Comparison of ENCODE assay signal across 1 cellular context in genomic region chr2:218962859-218963492, GRCh38.
TF ChIP-seq lines count a peak whose summit lies in the region.

No MANE protein-coding gene starts in this region.

TF ChIP-seq in HepG2, 621 proteins besides CTCF, POLR2A, EP300 and RAD21 (continued from another document and continues in another):
- TF ChIP-seq ZHX1 (CRISPR knock-in tag; IDR thresholded peaks at IDR 0.05; ENCODE audit: low read depth) (no peak), ATF6 (CRISPR knock-in tag; conservative IDR thresholded peaks at IDR 0.05) (0 out of 2 replicates have a peak, but pooled peaks have one; percentile 81), ZNF337 (CRISPR knock-in tag; IDR thresholded peaks at IDR 0.05; ENCODE audit: borderline replicate concordance, low read depth) (no peak), ZNF431 (CRISPR knock-in tag; IDR thresholded peaks at IDR 0.05; ENCODE audit: borderline replicate concordance, low read depth) (peak; percentile 81), HNF4A (CRISPR knock-in tag; IDR thresholded peaks at IDR 0.05) (no peak), NFE2 (CRISPR knock-in tag; IDR thresholded peaks at IDR 0.05) (no peak), ZNF224 (CRISPR knock-in tag; IDR thresholded peaks at IDR 0.05) (peak; percentile 46; the same call in 1 of the 2 replicates), ARNTL (CRISPR knock-in tag; IDR thresholded peaks at IDR 0.05) (0 out of 2 replicates have a peak, but pooled peaks have one; percentile 61), PAX8 (CRISPR knock-in tag; IDR thresholded peaks at IDR 0.05; ENCODE audit: borderline replicate concordance) (no peak), ZNF605 (CRISPR knock-in tag; IDR thresholded peaks at IDR 0.05) (peak; percentile 90), RFX3 (CRISPR knock-in tag; IDR thresholded peaks at IDR 0.05) (no peak), JDP2 (CRISPR knock-in tag; IDR thresholded peaks at IDR 0.05; ENCODE audit: borderline replicate concordance) (peak; percentile 85; the same call in 1 of the 2 replicates), GLI4 (CRISPR knock-in tag; IDR thresholded peaks at IDR 0.05; ENCODE audit: borderline replicate concordance) (peak; percentile 82; the same call in 1 of the 2 replicates), ZNF598 (CRISPR knock-in tag; IDR thresholded peaks at IDR 0.05; ENCODE audit: borderline replicate concordance) (peak; percentile 81; the same call in 1 of the 2 replicates), U2AF2 (IDR thresholded peaks at IDR 0.05; ENCODE audit: low read depth, low read length) (no peak), AKAP8 (CRISPR knock-in tag; IDR thresholded peaks at IDR 0.05) (0 out of 2 replicates have a peak, but pooled peaks have one; percentile 51), RBFOX2 (IDR thresholded peaks at IDR 0.05; ENCODE audit: low read depth, low read length) (no peak), CCAR2 (optimal IDR thresholded peaks at IDR 0.05; ENCODE audit: low read depth, low read length) (no peak), ATAD3A (CRISPR knock-in tag; IDR thresholded peaks at IDR 0.05) (no peak), PBX3 (CRISPR knock-in tag; IDR thresholded peaks at IDR 0.05; ENCODE audit: borderline replicate concordance) (peak; percentile 96), STAT5B (CRISPR knock-in tag; IDR thresholded peaks at IDR 0.05) (no peak), HOXD1 (CRISPR knock-in tag; IDR thresholded peaks at IDR 0.05) (peak; percentile 86), ZSCAN12 (CRISPR knock-in tag; IDR thresholded peaks at IDR 0.05) (peak; percentile 99), ZNF232 (CRISPR knock-in tag; IDR thresholded peaks at IDR 0.05; ENCODE audit: borderline replicate concordance) (peak; percentile 98), ZNF274 (CRISPR knock-in tag; IDR thresholded peaks at IDR 0.05) (peak; percentile 90; the same call in 1 of the 2 replicates), FLYWCH1 (CRISPR knock-in tag; IDR thresholded peaks at IDR 0.05) (no peak), YEATS2 (CRISPR knock-in tag; IDR thresholded peaks at IDR 0.05; ENCODE audit: borderline replicate concordance) (no peak), SPEN (CRISPR knock-in tag; IDR thresholded peaks at IDR 0.05; ENCODE audit: low read depth) (peak; percentile 43; the same call in 1 of the 2 replicates), ZNF512B (CRISPR knock-in tag; IDR thresholded peaks at IDR 0.05; ENCODE audit: borderline replicate concordance) (no peak), FIP1L1 (IDR thresholded peaks at IDR 0.05; ENCODE audit: borderline replicate concordance, insufficient read depth, low read depth, low read length) (no peak), FOXP1 (IDR thresholded peaks at IDR 0.05) (no peak), FOXP1 (CRISPR knock-in tag; IDR thresholded peaks at IDR 0.05) (no peak), ZNF576 (CRISPR knock-in tag; IDR thresholded peaks at IDR 0.05) (no peak), SKI (IDR thresholded peaks at IDR 0.05; ENCODE audit: partially characterized antibody) (no peak), ZNF672 (CRISPR knock-in tag; IDR thresholded peaks at IDR 0.05) (no peak), JUN (CRISPR knock-in tag; IDR thresholded peaks at IDR 0.05) (no peak), MED8 (CRISPR knock-in tag; IDR thresholded peaks at IDR 0.05; ENCODE audit: insufficient replicate concordance) (no peak), ZNF740 (CRISPR knock-in tag; IDR thresholded peaks at IDR 0.05) (no peak), ZSCAN31 (CRISPR knock-in tag; IDR thresholded peaks at IDR 0.05; ENCODE audit: low read depth) (peak; percentile 88; the same call in 1 of the 2 replicates), IKZF4 (CRISPR knock-in tag; IDR thresholded peaks at IDR 0.05; ENCODE audit: borderline replicate concordance, low read depth, not compliant biosample characterization) (peak; percentile 90), KAT7 (CRISPR knock-in tag; IDR thresholded peaks at IDR 0.05; ENCODE audit: borderline replicate concordance) (no peak), ZNF839 (CRISPR knock-in tag; IDR thresholded peaks at IDR 0.05; ENCODE audit: borderline replicate concordance) (no peak)
- TF ChIP-seq, protein P1, sequence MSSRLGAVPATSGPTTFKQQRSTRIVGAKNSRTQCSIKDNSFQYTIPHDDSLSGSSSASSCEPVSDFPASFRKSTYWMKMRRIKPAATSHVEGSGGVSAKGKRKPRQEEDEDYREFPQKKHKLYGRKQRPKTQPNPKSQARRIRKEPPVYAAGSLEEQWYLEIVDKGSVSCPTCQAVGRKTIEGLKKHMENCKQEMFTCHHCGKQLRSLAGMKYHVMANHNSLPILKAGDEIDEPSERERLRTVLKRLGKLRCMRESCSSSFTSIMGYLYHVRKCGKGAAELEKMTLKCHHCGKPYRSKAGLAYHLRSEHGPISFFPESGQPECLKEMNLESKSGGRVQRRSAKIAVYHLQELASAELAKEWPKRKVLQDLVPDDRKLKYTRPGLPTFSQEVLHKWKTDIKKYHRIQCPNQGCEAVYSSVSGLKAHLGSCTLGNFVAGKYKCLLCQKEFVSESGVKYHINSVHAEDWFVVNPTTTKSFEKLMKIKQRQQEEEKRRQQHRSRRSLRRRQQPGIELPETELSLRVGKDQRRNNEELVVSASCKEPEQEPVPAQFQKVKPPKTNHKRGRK (CRISPR knock-in tag; IDR thresholded peaks at IDR 0.05), result no peak
- TF ChIP-seq, protein P2, sequence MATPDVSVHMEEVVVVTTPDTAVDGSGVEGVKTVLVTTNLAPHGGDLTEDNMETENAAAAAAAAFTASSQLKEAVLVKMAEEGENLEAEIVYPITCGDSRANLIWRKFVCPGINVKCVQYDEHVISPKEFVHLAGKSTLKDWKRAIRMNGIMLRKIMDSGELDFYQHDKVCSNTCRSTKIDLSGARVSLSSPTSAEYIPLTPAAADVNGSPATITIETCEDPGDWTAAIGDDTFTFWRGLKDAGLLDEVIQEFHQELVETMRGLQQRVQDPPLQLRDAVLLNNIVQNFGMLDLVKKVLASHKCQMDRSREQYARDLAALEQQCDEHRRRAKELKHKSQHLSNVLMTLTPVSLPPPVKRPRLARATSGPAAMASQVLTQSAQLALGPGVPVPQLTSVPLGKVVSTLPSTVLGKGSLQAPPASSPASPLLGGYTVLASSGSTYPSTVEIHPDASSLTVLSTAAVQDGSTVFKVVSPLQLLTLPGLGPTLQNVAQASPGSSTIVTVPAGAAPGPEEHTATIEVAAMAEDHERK (CRISPR knock-in tag; IDR thresholded peaks at IDR 0.05; ENCODE audit: low read depth), result no peak
- TF ChIP-seq, protein P3, sequence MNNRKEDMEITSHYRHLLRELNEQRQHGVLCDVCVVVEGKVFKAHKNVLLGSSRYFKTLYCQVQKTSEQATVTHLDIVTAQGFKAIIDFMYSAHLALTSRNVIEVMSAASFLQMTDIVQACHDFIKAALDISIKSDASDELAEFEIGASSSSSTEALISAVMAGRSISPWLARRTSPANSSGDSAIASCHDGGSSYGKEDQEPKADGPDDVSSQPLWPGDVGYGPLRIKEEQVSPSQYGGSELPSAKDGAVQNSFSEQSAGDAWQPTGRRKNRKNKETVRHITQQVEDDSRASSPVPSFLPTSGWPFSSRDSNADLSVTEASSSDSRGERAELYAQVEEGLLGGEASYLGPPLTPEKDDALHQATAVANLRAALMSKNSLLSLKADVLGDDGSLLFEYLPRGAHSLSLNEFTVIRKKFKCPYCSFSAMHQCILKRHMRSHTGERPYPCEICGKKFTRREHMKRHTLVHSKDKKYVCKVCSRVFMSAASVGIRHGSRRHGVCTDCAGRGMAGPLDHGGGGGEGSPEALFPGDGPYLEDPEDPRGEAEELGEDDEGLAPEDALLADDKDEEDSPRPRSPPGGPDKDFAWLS (CRISPR knock-in tag; IDR thresholded peaks at IDR 0.05; ENCODE audit: borderline replicate concordance), result no peak
- TF ChIP-seq, protein P4, sequence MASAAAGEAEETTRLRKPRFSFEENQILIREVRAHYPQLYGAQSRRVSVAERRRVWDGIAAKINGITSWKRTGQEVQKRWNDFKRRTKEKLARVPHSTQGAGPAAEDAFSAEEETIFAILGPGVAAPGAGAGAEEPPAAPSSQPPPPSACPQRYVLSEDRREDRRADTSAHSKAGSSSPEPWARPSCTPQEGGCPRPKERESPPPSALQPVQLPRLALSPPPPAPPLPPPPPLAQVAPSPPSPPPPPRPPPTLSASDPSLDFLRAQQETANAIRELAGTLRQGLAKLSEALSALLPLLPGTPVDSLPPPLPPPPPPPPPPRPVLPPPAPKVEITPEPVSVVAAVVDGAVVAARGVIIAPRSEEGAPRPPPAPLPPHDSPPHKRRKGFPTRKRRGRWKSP (CRISPR knock-in tag; IDR thresholded peaks at IDR 0.05), result peak; percentile 67; the same call in 1 of the 2 replicates
